Comparison of ENCODE assay signal across 25 cellular contexts in the genomic region with DNA sequence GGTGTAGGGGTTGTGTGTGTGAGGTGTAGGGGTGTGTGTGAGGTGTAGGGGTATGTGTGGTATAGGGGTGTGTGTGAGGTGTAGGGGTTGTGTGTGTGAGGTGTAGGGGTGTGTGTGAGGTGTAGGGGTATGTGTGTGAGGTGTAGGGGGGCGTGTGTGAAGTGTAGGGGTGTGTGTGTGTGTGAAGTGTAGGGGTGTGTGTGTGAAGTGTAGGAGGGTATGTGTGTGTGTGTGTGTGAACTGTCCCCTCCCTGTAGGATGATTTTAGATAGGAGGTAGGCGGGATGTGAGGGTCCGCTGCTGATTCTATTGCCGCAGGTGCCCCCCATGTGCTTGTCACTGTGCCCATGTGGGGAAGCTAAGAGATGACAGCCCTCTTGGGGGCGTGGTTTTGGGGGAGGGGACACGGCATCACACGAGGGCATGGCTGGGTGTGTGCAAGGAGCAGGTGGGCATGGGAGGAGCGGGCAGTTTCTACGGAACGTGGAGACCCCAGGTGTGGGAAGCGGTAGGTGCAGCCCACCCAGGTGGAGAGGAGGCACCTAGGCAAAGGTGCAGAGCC.
"Had no signal": no experiment of that assay in that cellular context is flagged by ENCODE, and none has a peak within 500 bp of the region (broad histone marks: within the 10 kb centered on the region; RNA-seq: fewer than 3 reads in every experiment).

No MANE protein-coding gene starts in this region.

- DNase-seq: activated CD4-positive, alpha-beta T cell treated with anti-CD3 and anti-CD28 coated beads for 36 hours; activated CD4-positive, alpha-beta T cell treated with anti-CD3 and anti-CD28 coated beads, Interleukin-2, amount 50 U/mL, for 48 hours; activated CD8-positive, alpha-beta memory T cell treated with anti-CD3 and anti-CD28 coated beads, Interleukin-2, amount 50 U/mL, for 48 hours; activated naive CD4-positive, alpha-beta T cell treated with anti-CD3 and anti-CD28 coated beads for 36 hours; activated naive CD8-positive, alpha-beta T cell treated with anti-CD3 and anti-CD28 coated beads, Interleukin-2, amount 10 ng/mL, durations not matched to agents 7 days and 5 days; activated T-cell treated with anti-CD3 and anti-CD28 coated beads, Interleukin-2, amount 50 U/mL, for 4 hours; amniotic stem cell; colonic mucosa; dorsolateral prefrontal cortex; effector memory CD8-positive, alpha-beta T cell; foreskin melanocyte; left ventricle myocardium inferior; mammary epithelial cell; midbrain; nephron progenitor cell; nucleus accumbens; stimulated activated CD4-positive, alpha-beta T cell treated with anti-CD3 and anti-CD28 coated beads, Interleukin-2, amount 100 ng/mL, for 48 hours; stimulated activated CD8-positive, alpha-beta memory T cell treated with anti-CD3 and anti-CD28 coated beads, Interleukin-4, amount 100 ng/mL, for 48 hours; stimulated activated naive CD4-positive, alpha-beta T cell treated with Interleukin-2 at 50 U/mL for 16 hours; T1000 had no signal

- H3K27me3 ChIP-seq: breast epithelium, colonic mucosa, dorsolateral prefrontal cortex had no signal

- H3K4me3 ChIP-seq: breast epithelium, colonic mucosa, dorsolateral prefrontal cortex, left ventricle myocardium inferior, thoracic aorta had no signal

- FAIRE-seq: endothelial cell of umbilical vein had no signal

- H3K9me3 ChIP-seq: breast epithelium, colonic mucosa, left ventricle myocardium inferior, thoracic aorta had no signal

- H3K4me1 ChIP-seq: breast epithelium, colonic mucosa, left ventricle myocardium inferior had no signal

- H3K27ac ChIP-seq: breast epithelium, colonic mucosa, dorsolateral prefrontal cortex, left ventricle myocardium inferior, thoracic aorta had no signal

- ATAC-seq: activated CD4-positive, alpha-beta T cell treated with anti-CD3 and anti-CD28 coated beads for 36 hours; activated T-cell treated with anti-CD3 and anti-CD28 coated beads, Interleukin-2, amount 50 U/mL, for 4 hours; effector memory CD8-positive, alpha-beta T cell; esophagus mucosa; WTC11 had no signal
